Comparison of ENCODE assay signal across 27 cellular contexts in genomic region chr5:172058088-172058487, GRCh38. TPM values are rescaled to one million over a fixed set of nuclear protein-coding genes. Genes with fewer than 3 reads are reported as not detected.
DNase-seq lines count a peak whose midpoint lies in the region; ATAC-seq, FAIRE-seq and TF ChIP-seq lines count a peak whose summit lies in the region.
"Had no signal": no experiment of that assay in that cellular context is flagged by ENCODE, and none has a peak within 500 bp of the region (broad histone marks: within the 10 kb centered on the region; RNA-seq: fewer than 3 reads in every experiment).

No MANE protein-coding gene starts in this region.

- H4K20me1 ChIP-seq in GM23338 (replicated peaks; ENCODE audit: insufficient read depth) (no peaks in the 10 kb centered on the region; the same call in 1 of the 2 replicates), osteoblast (ENCODE audit: insufficient read depth, low read length) (no peaks in the 10 kb centered on the region)

- H3K27me3 ChIP-seq in GM23338 (ENCODE audit: insufficient read depth) (no peaks in the 10 kb centered on the region), osteoblast (ENCODE audit: insufficient read depth, low read length) (no peaks in the 10 kb centered on the region)
- H3K27me3 ChIP-seq: SJSA1 had no signal

- H3K79me2 ChIP-seq in GM23338 (replicated peaks; ENCODE audit: insufficient read depth) (no peaks in the 10 kb centered on the region), osteoblast (ENCODE audit: insufficient read depth, low read length) (no peaks in the 10 kb centered on the region)

- no peak for FAIRE-seq in HTR-8/SVneo (lab: Jason Lieb, UNC)
- FAIRE-seq: A549, GM12892, GM19239, H54 had no signal

- no peaks in the 10 kb centered on the region for H3K9me3 Mint-ChIP-seq in activated naive CD4-positive, alpha-beta T cell treated with anti-CD3 and anti-CD28 coated beads, Interleukin-2, amount 50 U/mL, for 24 hours
- no peaks in the 10 kb centered on the region for H3K9me3 Mint-ChIP-seq in activated naive CD4-positive, alpha-beta T cell treated with anti-CD3 and anti-CD28 coated beads, Interleukin-2, amount 10 ng/mL, durations not matched to agents 7 days and 5 days
- H3K9me3 Mint-ChIP-seq in GM23338, result peaks cover 4% of the 10 kb centered on the region
- no peaks in the 10 kb centered on the region for H3K9me3 Mint-ChIP-seq in effector memory CD8-positive, alpha-beta T cell
- H3K9me3 Mint-ChIP-seq: IgD-negative memory B cell had no signal

- TF ChIP-seq CTCF in GM23338 (conservative IDR thresholded peaks at IDR 0.05; ENCODE audit: low read depth in 2 of 2) (no peak), osteoblast (IDR thresholded peaks at IDR 0.05; ENCODE audit: extremely low read depth, low read depth, low read length) (no peak)

- no peaks in the 10 kb centered on the region for H3K9me3 ChIP-seq in osteoblast (ENCODE audit: low read depth, low read length)
- H3K9me3 ChIP-seq: A549, SJSA1 had no signal

- ATAC-seq in GM23338, result no peak
- no peak for ATAC-seq in effector memory CD8-positive, alpha-beta T cell (replicated peaks)
- ATAC-seq in stimulated activated naive CD8-positive, alpha-beta T cell treated with anti-CD3 and anti-CD28 coated beads, Interleukin-15, Interleukin-2, amounts not matched to agents 100 U/mL and 50 U/mL, for 24 hours, result no peak
- ATAC-seq: A549 had no signal

- H3K36me3 ChIP-seq in GM23338 (ENCODE audit: insufficient read depth), result no peaks in the 10 kb centered on the region; the same call in 1 of the 2 replicates
- H3K36me3 ChIP-seq in osteoblast (ENCODE audit: insufficient read depth, low read length), result peaks cover 44% of the 10 kb centered on the region

- peaks cover 57% of the 10 kb centered on the region for H3K4me1 Mint-ChIP-seq in activated naive CD4-positive, alpha-beta T cell treated with anti-CD3 and anti-CD28 coated beads, Interleukin-2, amount 50 U/mL, for 24 hours
- peaks cover 7% of the 10 kb centered on the region for H3K4me1 Mint-ChIP-seq in activated naive CD4-positive, alpha-beta T cell treated with anti-CD3 and anti-CD28 coated beads, Interleukin-2, amount 10 ng/mL, durations not matched to agents 7 days and 5 days
- H3K4me1 Mint-ChIP-seq in GM23338, result no peaks in the 10 kb centered on the region
- H3K4me1 Mint-ChIP-seq in effector memory CD8-positive, alpha-beta T cell (ENCODE audit: low read depth in 2 of 2), result peaks cover 8 to 18% of the 10 kb centered on the region in 2 donors

- CTCF ChIA-PET in activated naive CD4-positive, alpha-beta T cell treated with anti-CD3 and anti-CD28 coated beads, Interleukin-2, amount 10 ng/mL, durations not matched to agents 7 days and 5 days (lab: Charles Lee), result interaction anchor here (1.5 to 4.4 kb wide), 3 partner anchors 12 to 146 kb away, joined by 4 to 31 read pairs (median 6); partner anchors contain the start of gene STK10

- H3K9me2 ChIP-seq in GM23338 (ENCODE audit: insufficient read depth), result no peaks in the 10 kb centered on the region

- H3K4me3 Mint-ChIP-seq in activated naive CD4-positive, alpha-beta T cell treated with anti-CD3 and anti-CD28 coated beads, Interleukin-2, amount 50 U/mL, for 24 hours, result no peak overlapping the region
- no peak overlapping the region for H3K4me3 Mint-ChIP-seq in activated naive CD4-positive, alpha-beta T cell treated with anti-CD3 and anti-CD28 coated beads, Interleukin-2, amount 10 ng/mL, durations not matched to agents 7 days and 5 days
- H3K4me3 Mint-ChIP-seq in GM23338, result no peak overlapping the region
- H3K4me3 Mint-ChIP-seq in effector memory CD8-positive, alpha-beta T cell, result no peak overlapping the region
- H3K4me3 Mint-ChIP-seq: IgD-negative memory B cell had no signal

- H3K4me3 ChIP-seq in GM23338, result no peak overlapping the region
- H3K4me3 ChIP-seq in osteoblast (ENCODE audit: insufficient read depth, low read length), result no peak overlapping the region
- H3K4me3 ChIP-seq: A549, SJSA1 had no signal

- no peaks in the 10 kb centered on the region for H3K4me1 ChIP-seq in GM23338 (ENCODE audit: insufficient read depth)
- no peaks in the 10 kb centered on the region for H3K4me1 ChIP-seq in osteoblast (ENCODE audit: insufficient read depth, low read length)
- H3K4me1 ChIP-seq: A549, SJSA1 had no signal

- no peaks in the 10 kb centered on the region for H3F3A ChIP-seq in GM23338 (replicated peaks; ENCODE audit: low read depth)

- H3K4me2 ChIP-seq in GM23338 (no peak overlapping the region), osteoblast (ENCODE audit: insufficient read depth, low read length) (no peak overlapping the region)
- H3K4me2 ChIP-seq: A549, KMS-11 had no signal

- H2AFZ ChIP-seq in GM23338, result no peak overlapping the region
- no peak overlapping the region for H2AFZ ChIP-seq in osteoblast (ENCODE audit: low read length)

- no peaks in the 10 kb centered on the region for H3K27me3 Mint-ChIP-seq in activated naive CD4-positive, alpha-beta T cell treated with anti-CD3 and anti-CD28 coated beads, Interleukin-2, amount 50 U/mL, for 24 hours
- no peaks in the 10 kb centered on the region for H3K27me3 Mint-ChIP-seq in activated naive CD4-positive, alpha-beta T cell treated with anti-CD3 and anti-CD28 coated beads, Interleukin-2, amount 10 ng/mL, durations not matched to agents 7 days and 5 days
- H3K27me3 Mint-ChIP-seq in GM23338 (ENCODE audit: insufficient read depth, low read depth, poor library complexity), result peaks cover 3% of the 10 kb centered on the region
- no peaks in the 10 kb centered on the region for H3K27me3 Mint-ChIP-seq in effector memory CD8-positive, alpha-beta T cell
- H3K27me3 Mint-ChIP-seq: IgD-negative memory B cell had no signal

- H3K27ac ChIP-seq in GM23338 (ENCODE audit: low read depth) (peak overlapping the region; percentile 36; the same call in 1 of the 2 replicates), osteoblast (ENCODE audit: low read depth, low read length) (no peak overlapping the region)
- H3K27ac ChIP-seq: A549, KMS-11, SJSA1 had no signal

- H3K36me3 Mint-ChIP-seq in activated naive CD4-positive, alpha-beta T cell treated with anti-CD3 and anti-CD28 coated beads, Interleukin-2, amount 50 U/mL, for 24 hours, result peaks cover 20% of the 10 kb centered on the region
- peaks cover 75% of the 10 kb centered on the region for H3K36me3 Mint-ChIP-seq in activated naive CD4-positive, alpha-beta T cell treated with anti-CD3 and anti-CD28 coated beads, Interleukin-2, amount 10 ng/mL, durations not matched to agents 7 days and 5 days
- H3K36me3 Mint-ChIP-seq in GM23338 (ENCODE audit: low read depth), result peaks cover 35% of the 10 kb centered on the region
- H3K36me3 Mint-ChIP-seq in effector memory CD8-positive, alpha-beta T cell (ENCODE audit: insufficient read depth), result peaks cover 100% of the 10 kb centered on the region

- H3K27ac Mint-ChIP-seq in activated naive CD4-positive, alpha-beta T cell treated with anti-CD3 and anti-CD28 coated beads, Interleukin-2, amount 50 U/mL, for 24 hours, result peak overlapping the region; percentile 47
- H3K27ac Mint-ChIP-seq in activated naive CD4-positive, alpha-beta T cell treated with anti-CD3 and anti-CD28 coated beads, Interleukin-2, amount 10 ng/mL, durations not matched to agents 7 days and 5 days, result no peak overlapping the region
- no peak overlapping the region for H3K27ac Mint-ChIP-seq in GM23338
- peak overlapping the region; percentile 89 to 95 for H3K27ac Mint-ChIP-seq in effector memory CD8-positive, alpha-beta T cell
- H3K27ac Mint-ChIP-seq: IgD-negative memory B cell had no signal

- DNase-seq in activated naive CD4-positive, alpha-beta T cell treated with anti-CD3 and anti-CD28 coated beads, Interleukin-2, amount 10 ng/mL, durations not matched to agents 7 days and 5 days, result no peak
- no peak for DNase-seq in GM23338 (ENCODE audit: low spot score)
- no peak for DNase-seq in effector memory CD8-positive, alpha-beta T cell
- DNase-seq in osteoblast (ENCODE audit: insufficient read length, low spot score, missing footprints), result peak; percentile 23
- DNase-seq in stimulated activated naive CD8-positive, alpha-beta T cell treated with anti-CD3 and anti-CD28 coated beads, Interleukin-15, Interleukin-2, amounts not matched to agents 100 U/mL and 50 U/mL, for 24 hours, result no peak
- DNase-seq in HTR-8/SVneo (ENCODE audit: insufficient read length, low spot score), result no peak
- DNase-seq: C1 segment of cervical spinal cord, Calu3, DMS79 treated with DMSO at 0.1 percent for 48 hours, GF-D8, MM.1S, NCI-H1092, NCI-H1417 treated with DMSO at 0.1 percent for 48 hours, NCI-H1694 treated with DMSO at 0.1 percent for 48 hours, NCI-H2081, NCI-H2227 treated with DMSO at 0.1 percent for 48 hours, NCI-H526 treated with DMSO at 0.1 percent for 48 hours, Right ventricle myocardium superior, RPMI8226 had no signal

TF ChIP-seq in GM23338, 12 proteins besides CTCF, POLR2A, EP300 and RAD21 (continues in another document):
- TF ChIP-seq CREB1 (CRISPR knock-in tag; IDR thresholded peaks at IDR 0.05; ENCODE audit: low read depth) (no peak), ZNF331 (CRISPR knock-in tag; IDR thresholded peaks at IDR 0.05; ENCODE audit: low read depth) (no peak), NANOG (IDR thresholded peaks at IDR 0.05; ENCODE audit: borderline replicate concordance) (no peak), STAT1 (IDR thresholded peaks at IDR 0.05; ENCODE audit: unreplicated experiment) (no peak)

RNA-seq across cellular contexts. Expression of gene FBXW11, which starts 51.6 kb away (rescaled TPM):
- 88.0 and 102 TPM in 2 replicates for total RNA-seq in GM23338 (2014; rRNA removed; shearing (Covaris generic))
- 45.0 and 49.1 TPM in 2 replicates for polyA plus RNA-seq in GM23338 (2016; fragmentation: Nextera tagmentation; extraction: Ambion mirVana)
- total RNA-seq in osteoblast, result 72.5 and 76.7 TPM in 2 replicates

Comparison
In these comparisons a context has a peak if more than half of its experiments do, and no peak if none do; other contexts are left out.
1. H3K27ac Mint-ChIP-seq: peak in activated naive CD4-positive, alpha-beta T cell treated with anti-CD3 and anti-CD28 coated beads, Interleukin-2, amount 50 U/mL, for 24 hours (single experiment) and effector memory CD8-positive, alpha-beta T cell (2 of 2); none in activated naive CD4-positive, alpha-beta T cell treated with anti-CD3 and anti-CD28 coated beads, Interleukin-2, amount 10 ng/mL, durations not matched to agents 7 days and 5 days (single experiment) and GM23338 (single experiment).